In the genomic region with DNA sequence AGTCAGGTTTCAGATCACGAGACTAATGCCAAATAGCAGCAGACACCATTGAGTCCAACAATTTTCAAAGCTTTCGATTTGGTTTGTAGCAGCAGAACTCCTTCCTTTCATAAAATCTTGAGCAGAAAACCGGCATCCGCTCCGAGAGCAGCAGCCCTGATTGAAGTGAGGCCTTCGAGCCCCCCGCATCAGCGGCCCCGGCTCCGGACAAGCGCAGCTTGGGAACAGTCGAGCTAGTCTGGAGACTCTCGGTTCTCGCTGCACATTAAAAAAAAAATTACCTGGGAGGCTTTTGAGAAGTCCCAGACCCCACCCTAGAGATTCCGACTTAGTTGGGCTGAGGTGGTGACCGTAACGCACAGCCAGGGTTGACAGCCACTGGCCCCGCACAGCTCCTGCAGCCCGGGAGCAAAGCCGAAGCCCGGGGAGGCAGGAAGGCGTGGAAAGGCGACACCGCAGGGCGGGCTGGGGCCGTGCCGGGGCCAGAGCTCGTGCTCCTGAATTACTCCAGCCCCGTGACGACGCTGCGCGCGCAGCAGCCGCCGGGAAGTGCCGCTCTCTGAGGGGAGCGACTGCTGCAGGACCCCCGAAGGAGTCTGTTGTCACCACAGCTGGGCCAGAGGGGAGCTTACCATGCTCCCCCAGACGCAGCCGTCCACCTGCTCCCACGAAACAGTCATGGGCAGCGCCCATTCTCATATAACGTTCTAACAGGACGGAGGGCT, we compare ENCODE assay signal across 1 cellular context.
TF ChIP-seq lines count a peak whose summit lies in the region.

No MANE protein-coding gene starts in this region.

TF ChIP-seq in HepG2, 621 proteins besides CTCF, POLR2A, EP300 and RAD21:
- TF ChIP-seq ZBTB4 (CRISPR knock-in tag; IDR thresholded peaks at IDR 0.05; ENCODE audit: borderline replicate concordance) (no peak), MED13 (CRISPR knock-in tag; IDR thresholded peaks at IDR 0.05) (no peak), MLLT10 (CRISPR knock-in tag; IDR thresholded peaks at IDR 0.05) (no peak), MTA1 (CRISPR knock-in tag; IDR thresholded peaks at IDR 0.05; ENCODE audit: borderline replicate concordance) (no peak), REL (CRISPR knock-in tag; conservative IDR thresholded peaks at IDR 0.05) (no peak), ZNF841 (CRISPR knock-in tag; IDR thresholded peaks at IDR 0.05; ENCODE audit: borderline replicate concordance) (no peak), ZNF17 (CRISPR knock-in tag; IDR thresholded peaks at IDR 0.05) (no peak), CHCHD3 (CRISPR knock-in tag; IDR thresholded peaks at IDR 0.05) (no peak), ZBTB20 (CRISPR knock-in tag; IDR thresholded peaks at IDR 0.05; ENCODE audit: borderline replicate concordance, low read depth) (no peak)
- TF ChIP-seq, protein P1, sequence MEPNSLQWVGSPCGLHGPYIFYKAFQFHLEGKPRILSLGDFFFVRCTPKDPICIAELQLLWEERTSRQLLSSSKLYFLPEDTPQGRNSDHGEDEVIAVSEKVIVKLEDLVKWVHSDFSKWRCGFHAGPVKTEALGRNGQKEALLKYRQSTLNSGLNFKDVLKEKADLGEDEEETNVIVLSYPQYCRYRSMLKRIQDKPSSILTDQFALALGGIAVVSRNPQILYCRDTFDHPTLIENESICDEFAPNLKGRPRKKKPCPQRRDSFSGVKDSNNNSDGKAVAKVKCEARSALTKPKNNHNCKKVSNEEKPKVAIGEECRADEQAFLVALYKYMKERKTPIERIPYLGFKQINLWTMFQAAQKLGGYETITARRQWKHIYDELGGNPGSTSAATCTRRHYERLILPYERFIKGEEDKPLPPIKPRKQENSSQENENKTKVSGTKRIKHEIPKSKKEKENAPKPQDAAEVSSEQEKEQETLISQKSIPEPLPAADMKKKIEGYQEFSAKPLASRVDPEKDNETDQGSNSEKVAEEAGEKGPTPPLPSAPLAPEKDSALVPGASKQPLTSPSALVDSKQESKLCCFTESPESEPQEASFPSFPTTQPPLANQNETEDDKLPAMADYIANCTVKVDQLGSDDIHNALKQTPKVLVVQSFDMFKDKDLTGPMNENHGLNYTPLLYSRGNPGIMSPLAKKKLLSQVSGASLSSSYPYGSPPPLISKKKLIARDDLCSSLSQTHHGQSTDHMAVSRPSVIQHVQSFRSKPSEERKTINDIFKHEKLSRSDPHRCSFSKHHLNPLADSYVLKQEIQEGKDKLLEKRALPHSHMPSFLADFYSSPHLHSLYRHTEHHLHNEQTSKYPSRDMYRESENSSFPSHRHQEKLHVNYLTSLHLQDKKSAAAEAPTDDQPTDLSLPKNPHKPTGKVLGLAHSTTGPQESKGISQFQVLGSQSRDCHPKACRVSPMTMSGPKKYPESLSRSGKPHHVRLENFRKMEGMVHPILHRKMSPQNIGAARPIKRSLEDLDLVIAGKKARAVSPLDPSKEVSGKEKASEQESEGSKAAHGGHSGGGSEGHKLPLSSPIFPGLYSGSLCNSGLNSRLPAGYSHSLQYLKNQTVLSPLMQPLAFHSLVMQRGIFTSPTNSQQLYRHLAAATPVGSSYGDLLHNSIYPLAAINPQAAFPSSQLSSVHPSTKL (CRISPR knock-in tag; IDR thresholded peaks at IDR 0.05), result no peak
- TF ChIP-seq, protein P2, sequence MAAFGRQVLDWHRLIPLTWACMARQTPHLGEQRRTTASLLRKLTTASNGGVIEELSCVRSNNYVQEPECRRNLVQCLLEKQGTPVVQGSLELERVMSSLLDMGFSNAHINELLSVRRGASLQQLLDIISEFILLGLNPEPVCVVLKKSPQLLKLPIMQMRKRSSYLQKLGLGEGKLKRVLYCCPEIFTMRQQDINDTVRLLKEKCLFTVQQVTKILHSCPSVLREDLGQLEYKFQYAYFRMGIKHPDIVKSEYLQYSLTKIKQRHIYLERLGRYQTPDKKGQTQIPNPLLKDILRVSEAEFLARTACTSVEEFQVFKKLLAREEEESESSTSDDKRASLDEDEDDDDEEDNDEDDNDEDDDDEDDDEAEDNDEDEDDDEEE (CRISPR knock-in tag; IDR thresholded peaks at IDR 0.05), result no peak
- TF ChIP-seq, protein P3, sequence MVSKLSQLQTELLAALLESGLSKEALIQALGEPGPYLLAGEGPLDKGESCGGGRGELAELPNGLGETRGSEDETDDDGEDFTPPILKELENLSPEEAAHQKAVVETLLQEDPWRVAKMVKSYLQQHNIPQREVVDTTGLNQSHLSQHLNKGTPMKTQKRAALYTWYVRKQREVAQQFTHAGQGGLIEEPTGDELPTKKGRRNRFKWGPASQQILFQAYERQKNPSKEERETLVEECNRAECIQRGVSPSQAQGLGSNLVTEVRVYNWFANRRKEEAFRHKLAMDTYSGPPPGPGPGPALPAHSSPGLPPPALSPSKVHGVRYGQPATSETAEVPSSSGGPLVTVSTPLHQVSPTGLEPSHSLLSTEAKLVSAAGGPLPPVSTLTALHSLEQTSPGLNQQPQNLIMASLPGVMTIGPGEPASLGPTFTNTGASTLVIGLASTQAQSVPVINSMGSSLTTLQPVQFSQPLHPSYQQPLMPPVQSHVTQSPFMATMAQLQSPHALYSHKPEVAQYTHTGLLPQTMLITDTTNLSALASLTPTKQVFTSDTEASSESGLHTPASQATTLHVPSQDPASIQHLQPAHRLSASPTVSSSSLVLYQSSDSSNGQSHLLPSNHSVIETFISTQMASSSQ (IDR thresholded peaks at IDR 0.05; ENCODE audit: low read depth), result no peak
- TF ChIP-seq, protein P3 (CRISPR knock-in tag; IDR thresholded peaks at IDR 0.05; ENCODE audit: borderline replicate concordance), result no peak
